ENCODE assay signal across 16 cellular contexts in the genomic region with DNA sequence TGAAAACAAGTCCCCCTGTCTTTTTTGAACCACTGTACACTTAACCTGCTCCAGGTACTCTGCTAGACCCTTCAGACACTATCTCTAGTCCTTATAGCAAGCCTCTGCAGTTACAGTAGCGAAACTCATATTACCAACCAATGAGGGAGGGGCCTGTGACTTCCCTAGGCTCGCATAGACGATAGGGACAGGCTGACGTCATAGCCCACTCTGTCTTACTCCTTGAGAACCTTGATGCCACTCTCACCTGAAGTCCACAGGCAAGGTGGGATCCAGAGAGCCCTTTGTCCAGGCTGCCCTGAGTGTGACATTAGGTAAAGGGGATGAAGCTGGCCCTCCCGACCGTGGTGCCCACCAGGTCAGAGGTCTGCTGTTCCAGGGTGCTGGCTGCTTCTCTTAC.
DNase-seq lines count a peak whose midpoint lies in the region; ATAC-seq and TF ChIP-seq lines count a peak whose summit lies in the region.
"Had no signal": no experiment of that assay in that cellular context is flagged by ENCODE, and none has a peak within 500 bp of the region (broad histone marks: within the 10 kb centered on the region; RNA-seq: fewer than 3 reads in every experiment).

No MANE protein-coding gene starts in this region.

- no peaks in the 10 kb centered on the region for H3K79me1 ChIP-seq in mesenchymal stem cell (replicated peaks; ENCODE audit: low read length, poor library complexity, severe bottlenecking)

- H3K4me2 ChIP-seq in mesenchymal stem cell (ENCODE audit: low read length, poor library complexity, severe bottlenecking) = no peak overlapping the region
- H3K4me2 ChIP-seq: GM23338 had no signal

- no peak for DNase-seq in Caco-2
- DNase-seq in SK-N-DZ (ENCODE audit: low spot score) = peak; percentile 10
- DNase-seq in mesenchymal stem cell = no peak
- no peak for DNase-seq in DMS53 (lab: John Stamatoyannopoulos, UW)
- DNase-seq: BE2C; C1 segment of cervical spinal cord; CD4-positive, CD25-positive, alpha-beta regulatory T cell; CD8-positive, alpha-beta memory T cell; COR-L47; DMS79; GDM1; H7 had no signal

- H2AFZ ChIP-seq in mesenchymal stem cell (ENCODE audit: low read depth, low read length) = no peak overlapping the region
- H2AFZ ChIP-seq: GM23338 had no signal

- no peak overlapping the region for H3K4me3 ChIP-seq in Caco-2 (ENCODE audit: low read depth, low read length)
- H3K4me3 ChIP-seq in mesenchymal stem cell (ENCODE audit: insufficient read depth in 1 of 2, low read depth in 1 of 2, low read length in 2 of 2) = no peak overlapping the region
- H3K4me3 ChIP-seq in subcutaneous abdominal adipose tissue (ENCODE audit: low read depth in 1 of 5, low read length in 5 of 5) = no peak overlapping the region
- H3K4me3 ChIP-seq: GM23338 had no signal

- no peaks in the 10 kb centered on the region for H3K9me3 Mint-ChIP-seq in Caco-2 (ENCODE audit: unreplicated experiment)
- H3K9me3 Mint-ChIP-seq: GM23338 had no signal

- H3K36me3 ChIP-seq in Caco-2 (ENCODE audit: control insufficient read depth, insufficient read depth, low read length) (no peaks in the 10 kb centered on the region), mesenchymal stem cell (ENCODE audit: control insufficient read depth in 1 of 2, insufficient read depth in 2 of 2, low read depth in 1 of 2, low read length in 2 of 2) (no peaks in the 10 kb centered on the region), subcutaneous abdominal adipose tissue (ENCODE audit: control insufficient read depth in 5 of 5, insufficient read depth in 5 of 5, low read length in 5 of 5) (no peaks in the 10 kb centered on the region)
- H3K36me3 ChIP-seq: BE2C had no signal

- H2BK15ac ChIP-seq in mesenchymal stem cell (ENCODE audit: low read depth, poor library complexity, severe bottlenecking) = peak overlapping the region; percentile 98

- H4K8ac ChIP-seq in mesenchymal stem cell (ENCODE audit: low read length) = no peak overlapping the region

- no peak for ATAC-seq in GM19467 (IDR thresholded peaks at IDR 0.05; ENCODE audit: unreplicated experiment)
- ATAC-seq: GM23338, HCT116 had no signal

- peak overlapping the region; percentile 81 for H3K27ac Mint-ChIP-seq in Caco-2 (ENCODE audit: unreplicated experiment)
- H3K27ac Mint-ChIP-seq: CD4-positive, CD25-positive, alpha-beta regulatory T cell; CD8-positive, alpha-beta memory T cell; GM23338 had no signal

- no peak overlapping the region for H3K9ac ChIP-seq in mesenchymal stem cell (ENCODE audit: low read length)
- no peak overlapping the region for H3K9ac ChIP-seq in subcutaneous abdominal adipose tissue (ENCODE audit: low read length in 5 of 5)

- peak overlapping the region in 1 of 2 experiments; percentile 79 for H3K18ac ChIP-seq in mesenchymal stem cell (ENCODE audit: low read depth in 1 of 2, low read length in 2 of 2)

- no peak overlapping the region for H3K23ac ChIP-seq in mesenchymal stem cell (ENCODE audit: low read length in 2 of 2)

- no peak overlapping the region for H3K27ac ChIP-seq in mesenchymal stem cell (ENCODE audit: low read length, poor library complexity, severe bottlenecking)
- peak overlapping the region; percentile 3 for H3K27ac ChIP-seq in subcutaneous abdominal adipose tissue (ENCODE audit: low read depth, low read length)

- no peaks in the 10 kb centered on the region for H3K36me3 Mint-ChIP-seq in Caco-2 (ENCODE audit: insufficient read depth, unreplicated experiment)
- H3K36me3 Mint-ChIP-seq: CD4-positive, CD25-positive, alpha-beta regulatory T cell; CD8-positive, alpha-beta memory T cell had no signal

- H3K4me1 ChIP-seq in Caco-2 = peaks cover 30% of the 10 kb centered on the region
- no peaks in the 10 kb centered on the region for H3K4me1 ChIP-seq in mesenchymal stem cell (ENCODE audit: control insufficient read depth, insufficient read depth, low read depth, low read length)
- H3K4me1 ChIP-seq in subcutaneous abdominal adipose tissue (ENCODE audit: control insufficient read depth in 5 of 5, insufficient read depth in 5 of 5, low read length in 5 of 5) = peaks cover 0 to 42% (median 9%) of the 10 kb centered on the region in 5 donors

- H3K14ac ChIP-seq in mesenchymal stem cell (ENCODE audit: low read length in 2 of 2) = no peak overlapping the region

- H2AK5ac ChIP-seq in mesenchymal stem cell (ENCODE audit: low read length, severe bottlenecking) = no peak overlapping the region

- CTCF ChIA-PET in Caco-2 (lab: Charles Lee) = no interaction called here

- no peak overlapping the region for H3K4me3 Mint-ChIP-seq in Caco-2 (ENCODE audit: unreplicated experiment)
- H3K4me3 Mint-ChIP-seq: CD4-positive, CD25-positive, alpha-beta regulatory T cell; CD8-positive, alpha-beta memory T cell; GM23338 had no signal

- peak overlapping the region; percentile 6 to 33 for H2BK12ac ChIP-seq in mesenchymal stem cell (ENCODE audit: low read length in 2 of 2)

- H2BK5ac ChIP-seq in mesenchymal stem cell (ENCODE audit: low read depth, low read length, poor library complexity, severe bottlenecking) = no peak overlapping the region

- H3K27me3 ChIP-seq in Caco-2 (replicated peaks; ENCODE audit: control insufficient read depth, insufficient read depth, low read length) = no peaks in the 10 kb centered on the region
- no peaks in the 10 kb centered on the region for H3K27me3 ChIP-seq in mesenchymal stem cell (ENCODE audit: control insufficient read depth in 1 of 2, insufficient read depth in 1 of 2, low read length in 2 of 2)
- no peaks in the 10 kb centered on the region for H3K27me3 ChIP-seq in subcutaneous abdominal adipose tissue (ENCODE audit: control insufficient read depth in 5 of 5, insufficient read depth in 4 of 5, low read length in 5 of 5)
- H3K27me3 ChIP-seq: BE2C had no signal

- intact Hi-C loops in Caco-2 (cut with micrococcal nuclease; ENCODE audit: unreplicated experiment) = loop anchor here (2.0 kb wide), 1 partner anchor 79 kb away; no protein-coding TSS in a partner anchor

- peaks cover 15% of the 10 kb centered on the region for H3K4me1 Mint-ChIP-seq in Caco-2 (ENCODE audit: low read depth, unreplicated experiment)
- H3K4me1 Mint-ChIP-seq: CD4-positive, CD25-positive, alpha-beta regulatory T cell; CD8-positive, alpha-beta memory T cell had no signal

- no peak overlapping the region for H4K91ac ChIP-seq in mesenchymal stem cell (ENCODE audit: low read length)

- TF ChIP-seq CTCF in Caco-2 (IDR thresholded peaks at IDR 0.05; ENCODE audit: insufficient read depth in 1 of 2, low read depth in 1 of 2, low read length in 1 of 2, severe bottlenecking in 1 of 2, unreplicated experiment in 1 of 2) = no peak

- H3K27me3 Mint-ChIP-seq in Caco-2 (ENCODE audit: insufficient read depth, unreplicated experiment) = no peaks in the 10 kb centered on the region

- no TSS peak for BruUV-seq in Caco-2 (replicated peaks; lab: Mats Ljungman, UMichigan)

- no peak overlapping the region for H2BK120ac ChIP-seq in mesenchymal stem cell (ENCODE audit: low read depth, low read length)

- POLR2A ChIA-PET in Caco-2 (lab: Charles Lee) = no interaction called here

- 76% methylated on average over 6 of the region's 6 CpGs for WGBS in mesenchymal stem cell

- H3K4ac ChIP-seq in mesenchymal stem cell (ENCODE audit: low read depth in 1 of 2, low read length in 2 of 2) = no peak overlapping the region

- H3K9me3 ChIP-seq in Caco-2 (no peaks in the 10 kb centered on the region), mesenchymal stem cell (ENCODE audit: control insufficient read depth, low read length) (no peaks in the 10 kb centered on the region), subcutaneous abdominal adipose tissue (ENCODE audit: control insufficient read depth in 5 of 5, low read length in 5 of 5) (no peaks in the 10 kb centered on the region)
- H3K9me3 ChIP-seq: BE2C had no signal
